ENCODE assay signal across 8 cellular contexts in the genomic region with DNA sequence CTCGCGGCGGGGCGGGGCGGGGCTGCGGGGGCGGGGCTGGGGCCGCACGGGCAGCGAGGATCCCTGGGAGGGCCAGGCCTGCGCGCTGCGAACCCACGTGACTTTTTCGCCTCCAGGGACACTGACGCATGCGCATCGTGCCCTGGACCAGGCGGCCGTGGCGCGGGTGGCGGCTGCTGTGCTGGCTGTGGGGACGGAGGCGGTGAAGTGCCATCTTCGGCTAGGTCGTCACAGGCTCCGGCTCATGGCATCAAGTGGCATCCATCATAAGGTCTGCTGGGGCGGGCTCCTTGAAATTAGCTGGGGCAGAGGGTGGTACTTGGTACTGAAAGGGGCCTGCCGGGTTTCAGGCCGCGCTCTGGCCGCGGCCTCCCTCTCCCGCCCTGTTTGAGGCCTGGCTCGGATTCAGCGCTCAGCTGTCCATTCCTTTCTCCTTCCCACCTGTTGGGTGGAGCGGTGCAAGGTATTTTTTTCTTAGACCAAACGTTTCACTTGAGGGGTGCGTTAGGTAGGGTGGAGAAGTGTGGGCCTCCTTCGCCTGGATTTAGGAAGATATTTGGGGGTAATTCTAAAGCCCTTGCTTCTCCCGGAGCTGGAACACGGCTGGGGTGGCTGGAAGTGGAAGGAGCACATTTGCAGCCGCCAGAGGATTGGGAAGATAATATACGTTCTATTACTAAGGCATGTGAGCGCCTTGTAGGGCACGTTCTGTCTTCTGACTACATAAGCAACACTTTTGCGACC. TPM values are rescaled to one million over a fixed set of nuclear protein-coding genes. Genes with fewer than 3 reads are reported as not detected.
DNase-seq lines count a peak whose midpoint lies in the region; ATAC-seq and TF ChIP-seq lines count a peak whose summit lies in the region.

TSS of gene PRPF39 (plus strand) at position 138 of the 744 bp plus-strand sequence. CDS start 11,124 bp downstream, outside the sequence.

- DNase-seq in ELR (ENCODE audit: low read depth): peak; percentile 95
- peak; percentile 97 for DNase-seq in H7
- DNase-seq in RWPE2 (ENCODE audit: low spot score): peak; percentile 96
- DNase-seq in activated effector memory CD4-positive, alpha-beta T cell treated with Interleukin-2 at 50 U/mL for 16 hours: peak; percentile 93
- DNase-seq in fibroblast of pulmonary artery (ENCODE audit: low read depth): peak; percentile 92
- peak; percentile 97 for DNase-seq in natural killer cell treated with Interleukin-12 subunit alpha and Interleukin-12 subunit beta and Interleukin-15 and Interleukin-18, amount 100 ng/mL, for 72 hours (ENCODE audit: low spot score)
- DNase-seq in stimulated activated naive CD4-positive, alpha-beta T cell treated with Interleukin-2 at 50 U/mL for 16 hours (lab: John Stamatoyannopoulos, UW): peak; percentile 96

- H3K79me2 ChIP-seq in Loucy (ENCODE audit: insufficient read depth, low read length): peaks cover 52% of the 10 kb centered on the region

- H3K4me1 ChIP-seq in Loucy (ENCODE audit: insufficient read depth, low read length, poor library complexity, severe bottlenecking): peaks cover 51% of the 10 kb centered on the region
- H3K4me1 ChIP-seq in RWPE2 (ENCODE audit: insufficient read depth, poor library complexity, severe bottlenecking): peaks cover 23% of the 10 kb centered on the region

- peak within 1 kb of the TSS; percentile 91 to 94 for H3K27ac Mint-ChIP-seq in natural killer cell treated with Interleukin-12 subunit alpha and Interleukin-12 subunit beta and Interleukin-15 and Interleukin-18, amount 100 ng/mL, for 72 hours

- peak within 1 kb of the TSS; percentile 100 for H2AFZ ChIP-seq in Loucy (ENCODE audit: low read length)

- peak within 1 kb of the TSS; percentile 68 for H3K27ac ChIP-seq in RWPE2 (ENCODE audit: poor library complexity, severe bottlenecking)

- H3K27me3 Mint-ChIP-seq in natural killer cell treated with Interleukin-12 subunit alpha and Interleukin-12 subunit beta and Interleukin-15 and Interleukin-18, amount 100 ng/mL, for 72 hours: no peaks in the 10 kb centered on the region

- H3K9me2 ChIP-seq in Loucy (replicated peaks; ENCODE audit: low read depth, low read length): no peaks in the 10 kb centered on the region

- H3K4me3 ChIP-seq in H7 (ENCODE audit: insufficient read depth, low read depth, low read length) (peak within 1 kb of the TSS; percentile 84), Loucy (ENCODE audit: low read length, poor library complexity, severe bottlenecking) (peak within 1 kb of the TSS; percentile 100), RWPE2 (ENCODE audit: severe bottlenecking) (peak within 1 kb of the TSS; percentile 77), fibroblast of pulmonary artery (replicated peaks; ENCODE audit: low read depth, low read length) (peak within 1 kb of the TSS; percentile 92)

- ATAC-seq in RWPE2 (ENCODE audit: low read depth): peak; percentile 88
- ATAC-seq in natural killer cell treated with Interleukin-12 subunit alpha and Interleukin-12 subunit beta and Interleukin-15 and Interleukin-18, amount 100 ng/mL, for 72 hours: peak; percentile 98

- H3K27me3 ChIP-seq in H7 (ENCODE audit: control insufficient read depth, insufficient read depth, low read length): no peaks in the 10 kb centered on the region
- no peaks in the 10 kb centered on the region for H3K27me3 ChIP-seq in Loucy (ENCODE audit: insufficient read depth, low read length, poor library complexity, severe bottlenecking)
- H3K27me3 ChIP-seq in RWPE2 (ENCODE audit: insufficient read depth, poor library complexity, severe bottlenecking): no peaks in the 10 kb centered on the region

- peak within 1 kb of the TSS; percentile 100 for H3K4me2 ChIP-seq in Loucy (ENCODE audit: low read depth, low read length, poor library complexity, severe bottlenecking)

- H3K9me3 Mint-ChIP-seq in natural killer cell treated with Interleukin-12 subunit alpha and Interleukin-12 subunit beta and Interleukin-15 and Interleukin-18, amount 100 ng/mL, for 72 hours: no peaks in the 10 kb centered on the region

- H3K4me1 Mint-ChIP-seq in natural killer cell treated with Interleukin-12 subunit alpha and Interleukin-12 subunit beta and Interleukin-15 and Interleukin-18, amount 100 ng/mL, for 72 hours (ENCODE audit: low read depth in 2 of 2): peaks cover 23 to 46% of the 10 kb centered on the region in 2 donors

- H3K4me3 Mint-ChIP-seq in natural killer cell treated with Interleukin-12 subunit alpha and Interleukin-12 subunit beta and Interleukin-15 and Interleukin-18, amount 100 ng/mL, for 72 hours: peak within 1 kb of the TSS; percentile 90

- H3K36me3 ChIP-seq in H7 (replicated peaks; ENCODE audit: control insufficient read depth, insufficient read depth, low read length) (no peaks in the 10 kb centered on the region), Loucy (ENCODE audit: insufficient read depth, low read length) (0 out of 2 replicates have a peak, but pooled peaks cover 2% of the 10 kb centered on the region), RWPE2 (ENCODE audit: low read depth) (peaks cover 9% of the 10 kb centered on the region; the same call in 1 of the 2 replicates)

- no peaks in the 10 kb centered on the region for H3K9me3 ChIP-seq in Loucy (ENCODE audit: insufficient read depth, low read depth, low read length)
- H3K9me3 ChIP-seq in RWPE2 (ENCODE audit: severe bottlenecking): no peaks in the 10 kb centered on the region

- H4K20me1 ChIP-seq in Loucy (ENCODE audit: insufficient read depth, low read length, poor library complexity, severe bottlenecking): peaks cover 47% of the 10 kb centered on the region

- no peaks in the 10 kb centered on the region for H3F3A ChIP-seq in Loucy (ENCODE audit: low read depth)

- peak within 1 kb of the TSS; percentile 97 for H3K9ac ChIP-seq in Loucy (ENCODE audit: low read depth, low read length, poor library complexity, severe bottlenecking)

- TF ChIP-seq CTCF in Loucy (conservative IDR thresholded peaks at IDR 0.05; ENCODE audit: low read length) (no peak), RWPE2 (IDR thresholded peaks at IDR 0.05; ENCODE audit: poor library complexity, severe bottlenecking) (no peak), fibroblast of pulmonary artery (IDR thresholded peaks at IDR 0.05; ENCODE audit: low read length, missing control alignments) (no peak)

- H3K36me3 Mint-ChIP-seq in natural killer cell treated with Interleukin-12 subunit alpha and Interleukin-12 subunit beta and Interleukin-15 and Interleukin-18, amount 100 ng/mL, for 72 hours: no peaks in the 10 kb centered on the region

RNA-seq across cellular contexts. Expression of gene PRPF39, which starts in this region (rescaled TPM):
- 22.7 and 32.0 TPM in 2 replicates for total RNA-seq in H7 (2014; rRNA removed; shearing (Covaris generic))
- total RNA-seq in natural killer cell treated with Interleukin-12 subunit alpha and Interleukin-12 subunit beta and Interleukin-15 and Interleukin-18, amount 100 ng/mL, for 72 hours: 10 to 100 TPM; 32.3 to 62.4 TPM

Comparison
In these comparisons a context has a peak if more than half of its experiments do, and no peak if none do; other contexts are left out.
1. Peak in every context shown above with its lines: DNase-seq, ATAC-seq, H3K4me3 ChIP-seq and H3K27ac ChIP-seq.